ENCODE assay signal across 8 cellular contexts in genomic region chr4:184287697-184288255, GRCh38.
DNase-seq lines count a peak whose midpoint lies in the region; ATAC-seq and TF ChIP-seq lines count a peak whose summit lies in the region.

No MANE protein-coding gene starts in this region.

- peak overlapping the region; percentile 34 to 51 (median 36) for H3K9ac ChIP-seq in skeletal muscle tissue (ENCODE audit: low read depth in 1 of 3, low read length in 3 of 3)

- H3K4me3 ChIP-seq in WERI-Rb-1 (ENCODE audit: low read depth, low read length) = no peak overlapping the region
- no peak overlapping the region for H3K4me3 ChIP-seq in heart right ventricle
- peak overlapping the region; percentile 23 to 49 (median 48) for H3K4me3 ChIP-seq in skeletal muscle tissue (ENCODE audit: low read length in 3 of 3)

- WGBS in heart right ventricle, 2 donors = 31 to 40% methylated on average over 5 of the region's 5 CpGs

- intact Hi-C loops in heart right ventricle (cut with DNase I) (loop anchor here in 8 of 10 donors (1.0 to 10.0 kb wide), 6 partner anchors 97 to 251 kb away; partner anchors contain the start of gene IRF2 (in 1 of the 8)), posterior vena cava (cut with DNase I) (loop anchor here (5.0 to 10.0 kb wide), 2 partner anchors 250 to 257 kb away; no protein-coding TSS in a partner anchor)

- H3K27me3 ChIP-seq in WERI-Rb-1 (ENCODE audit: insufficient read depth, low read depth, severe bottlenecking) (no peaks in the 10 kb centered on the region), heart right ventricle (no peaks in the 10 kb centered on the region), skeletal muscle tissue (ENCODE audit: control insufficient read depth in 3 of 3, insufficient read depth in 3 of 3, low read length in 3 of 3) (no peaks in the 10 kb centered on the region)

- DNase-seq in SIG-M5 treated with dmso at 0.1 percent for 504 hours (lab: John Stamatoyannopoulos, UW; ENCODE audit: unreplicated experiment) = peak; percentile 35
- DNase-seq in SIG-M5 (lab: John Stamatoyannopoulos, UW) = no peak
- DNase-seq in WERI-Rb-1 = peak; percentile 42
- DNase-seq in heart right ventricle = no peak
- no peak for DNase-seq in posterior vena cava (ENCODE audit: low spot score)
- no peak for DNase-seq in NCI-H2081 treated with DMSO at 0.1 percent for 48 hours (lab: John Stamatoyannopoulos, UW)

- H3K4me1 ChIP-seq in heart right ventricle (peaks cover 0 to 20% (median 9%) of the 10 kb centered on the region in 9 donors), skeletal muscle tissue (ENCODE audit: control insufficient read depth in 3 of 3, insufficient read depth in 3 of 3, low read length in 3 of 3) (peaks cover 7 to 14% (median 9%) of the 10 kb centered on the region in 3 donors)

- H3K9me3 ChIP-seq in WERI-Rb-1 (ENCODE audit: severe bottlenecking) (no peaks in the 10 kb centered on the region), heart right ventricle (no peaks in the 10 kb centered on the region), skeletal muscle tissue (ENCODE audit: control insufficient read depth in 3 of 3, low read length in 3 of 3) (no peaks in the 10 kb centered on the region)

- TF ChIP-seq CTCF in WERI-Rb-1 (IDR thresholded peaks at IDR 0.05; ENCODE audit: low read depth, low read length) (peak; percentile 39), heart right ventricle (IDR thresholded peaks at IDR 0.05) (peak in 8 of 9 donors; percentile 14 to 66 (median 48))

- H3K27ac ChIP-seq in WERI-Rb-1 (no peak overlapping the region), heart right ventricle (peak overlapping the region in 3 of 10 donors; percentile 0 to 34 (median 5)), skeletal muscle tissue (ENCODE audit: low read depth, low read length) (no peak overlapping the region)

- H3K36me3 ChIP-seq in WERI-Rb-1 (no peaks in the 10 kb centered on the region), heart right ventricle (no peaks in the 10 kb centered on the region), skeletal muscle tissue (ENCODE audit: control insufficient read depth in 3 of 3, insufficient read depth in 3 of 3, low read length in 3 of 3) (no peaks in the 10 kb centered on the region)

- ATAC-seq in heart right ventricle (peak; percentile 53 to 82 (median 76)), GM21423 (IDR thresholded peaks at IDR 0.05; ENCODE audit: unreplicated experiment) (no peak)

Comparison
In these comparisons a context has a peak if more than half of its experiments do, and no peak if none do; other contexts are left out.
1. DNase-seq: peak in SIG-M5 treated with dmso at 0.1 percent for 504 hours (single experiment) and WERI-Rb-1 (single experiment); none in SIG-M5 (single experiment), heart right ventricle (0 of 2), posterior vena cava (single experiment) and NCI-H2081 treated with DMSO at 0.1 percent for 48 hours (single experiment).
2. H3K4me3 ChIP-seq: peak in skeletal muscle tissue (3 of 3); none in WERI-Rb-1 (single experiment) and heart right ventricle (0 of 10).